1 cellular context compared by ENCODE assay signal in genomic region chr20:4018015-4018748, GRCh38.
TF ChIP-seq lines count a peak whose summit lies in the region.

No MANE protein-coding gene starts in this region.

TF ChIP-seq in K562, 482 proteins besides CTCF, POLR2A, EP300 and RAD21 (continued from another document and continues in another):
- TF ChIP-seq, protein P1, sequence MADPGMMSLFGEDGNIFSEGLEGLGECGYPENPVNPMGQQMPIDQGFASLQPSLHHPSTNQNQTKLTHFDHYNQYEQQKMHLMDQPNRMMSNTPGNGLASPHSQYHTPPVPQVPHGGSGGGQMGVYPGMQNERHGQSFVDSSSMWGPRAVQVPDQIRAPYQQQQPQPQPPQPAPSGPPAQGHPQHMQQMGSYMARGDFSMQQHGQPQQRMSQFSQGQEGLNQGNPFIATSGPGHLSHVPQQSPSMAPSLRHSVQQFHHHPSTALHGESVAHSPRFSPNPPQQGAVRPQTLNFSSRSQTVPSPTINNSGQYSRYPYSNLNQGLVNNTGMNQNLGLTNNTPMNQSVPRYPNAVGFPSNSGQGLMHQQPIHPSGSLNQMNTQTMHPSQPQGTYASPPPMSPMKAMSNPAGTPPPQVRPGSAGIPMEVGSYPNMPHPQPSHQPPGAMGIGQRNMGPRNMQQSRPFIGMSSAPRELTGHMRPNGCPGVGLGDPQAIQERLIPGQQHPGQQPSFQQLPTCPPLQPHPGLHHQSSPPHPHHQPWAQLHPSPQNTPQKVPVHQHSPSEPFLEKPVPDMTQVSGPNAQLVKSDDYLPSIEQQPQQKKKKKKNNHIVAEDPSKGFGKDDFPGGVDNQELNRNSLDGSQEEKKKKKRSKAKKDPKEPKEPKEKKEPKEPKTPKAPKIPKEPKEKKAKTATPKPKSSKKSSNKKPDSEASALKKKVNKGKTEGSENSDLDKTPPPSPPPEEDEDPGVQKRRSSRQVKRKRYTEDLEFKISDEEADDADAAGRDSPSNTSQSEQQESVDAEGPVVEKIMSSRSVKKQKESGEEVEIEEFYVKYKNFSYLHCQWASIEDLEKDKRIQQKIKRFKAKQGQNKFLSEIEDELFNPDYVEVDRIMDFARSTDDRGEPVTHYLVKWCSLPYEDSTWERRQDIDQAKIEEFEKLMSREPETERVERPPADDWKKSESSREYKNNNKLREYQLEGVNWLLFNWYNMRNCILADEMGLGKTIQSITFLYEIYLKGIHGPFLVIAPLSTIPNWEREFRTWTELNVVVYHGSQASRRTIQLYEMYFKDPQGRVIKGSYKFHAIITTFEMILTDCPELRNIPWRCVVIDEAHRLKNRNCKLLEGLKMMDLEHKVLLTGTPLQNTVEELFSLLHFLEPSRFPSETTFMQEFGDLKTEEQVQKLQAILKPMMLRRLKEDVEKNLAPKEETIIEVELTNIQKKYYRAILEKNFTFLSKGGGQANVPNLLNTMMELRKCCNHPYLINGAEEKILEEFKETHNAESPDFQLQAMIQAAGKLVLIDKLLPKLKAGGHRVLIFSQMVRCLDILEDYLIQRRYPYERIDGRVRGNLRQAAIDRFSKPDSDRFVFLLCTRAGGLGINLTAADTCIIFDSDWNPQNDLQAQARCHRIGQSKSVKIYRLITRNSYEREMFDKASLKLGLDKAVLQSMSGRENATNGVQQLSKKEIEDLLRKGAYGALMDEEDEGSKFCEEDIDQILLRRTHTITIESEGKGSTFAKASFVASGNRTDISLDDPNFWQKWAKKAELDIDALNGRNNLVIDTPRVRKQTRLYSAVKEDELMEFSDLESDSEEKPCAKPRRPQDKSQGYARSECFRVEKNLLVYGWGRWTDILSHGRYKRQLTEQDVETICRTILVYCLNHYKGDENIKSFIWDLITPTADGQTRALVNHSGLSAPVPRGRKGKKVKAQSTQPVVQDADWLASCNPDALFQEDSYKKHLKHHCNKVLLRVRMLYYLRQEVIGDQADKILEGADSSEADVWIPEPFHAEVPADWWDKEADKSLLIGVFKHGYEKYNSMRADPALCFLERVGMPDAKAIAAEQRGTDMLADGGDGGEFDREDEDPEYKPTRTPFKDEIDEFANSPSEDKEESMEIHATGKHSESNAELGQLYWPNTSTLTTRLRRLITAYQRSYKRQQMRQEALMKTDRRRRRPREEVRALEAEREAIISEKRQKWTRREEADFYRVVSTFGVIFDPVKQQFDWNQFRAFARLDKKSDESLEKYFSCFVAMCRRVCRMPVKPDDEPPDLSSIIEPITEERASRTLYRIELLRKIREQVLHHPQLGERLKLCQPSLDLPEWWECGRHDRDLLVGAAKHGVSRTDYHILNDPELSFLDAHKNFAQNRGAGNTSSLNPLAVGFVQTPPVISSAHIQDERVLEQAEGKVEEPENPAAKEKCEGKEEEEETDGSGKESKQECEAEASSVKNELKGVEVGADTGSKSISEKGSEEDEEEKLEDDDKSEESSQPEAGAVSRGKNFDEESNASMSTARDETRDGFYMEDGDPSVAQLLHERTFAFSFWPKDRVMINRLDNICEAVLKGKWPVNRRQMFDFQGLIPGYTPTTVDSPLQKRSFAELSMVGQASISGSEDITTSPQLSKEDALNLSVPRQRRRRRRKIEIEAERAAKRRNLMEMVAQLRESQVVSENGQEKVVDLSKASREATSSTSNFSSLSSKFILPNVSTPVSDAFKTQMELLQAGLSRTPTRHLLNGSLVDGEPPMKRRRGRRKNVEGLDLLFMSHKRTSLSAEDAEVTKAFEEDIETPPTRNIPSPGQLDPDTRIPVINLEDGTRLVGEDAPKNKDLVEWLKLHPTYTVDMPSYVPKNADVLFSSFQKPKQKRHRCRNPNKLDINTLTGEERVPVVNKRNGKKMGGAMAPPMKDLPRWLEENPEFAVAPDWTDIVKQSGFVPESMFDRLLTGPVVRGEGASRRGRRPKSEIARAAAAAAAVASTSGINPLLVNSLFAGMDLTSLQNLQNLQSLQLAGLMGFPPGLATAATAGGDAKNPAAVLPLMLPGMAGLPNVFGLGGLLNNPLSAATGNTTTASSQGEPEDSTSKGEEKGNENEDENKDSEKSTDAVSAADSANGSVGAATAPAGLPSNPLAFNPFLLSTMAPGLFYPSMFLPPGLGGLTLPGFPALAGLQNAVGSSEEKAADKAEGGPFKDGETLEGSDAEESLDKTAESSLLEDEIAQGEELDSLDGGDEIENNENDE (IDR thresholded peaks at IDR 0.05; ENCODE audit: low read depth, low read length), result no peak
- TF ChIP-seq BACH1 (tag; IDR thresholded peaks at IDR 0.05) (peak; percentile 80; the same call in 1 of the 2 replicates), VEZF1 (CRISPR knock-in tag; IDR thresholded peaks at IDR 0.05) (peak; percentile 44), MCM7 (IDR thresholded peaks at IDR 0.05) (no peak), ETS2 (tag; IDR thresholded peaks at IDR 0.05; ENCODE audit: borderline replicate concordance, poor library complexity, severe bottlenecking) (no peak), ZNF431 (CRISPR knock-in tag; IDR thresholded peaks at IDR 0.05) (no peak), ARID1B (IDR thresholded peaks at IDR 0.05) (peak; percentile 47), EP400 (IDR thresholded peaks at IDR 0.05) (0 out of 2 replicates have a peak, but pooled peaks have one; percentile 16), ZNF830 (CRISPR knock-in tag; IDR thresholded peaks at IDR 0.05) (no peak), ATF7 (IDR thresholded peaks at IDR 0.05) (no peak), E2F3 (CRISPR knock-in tag; IDR thresholded peaks at IDR 0.05) (no peak), DPF2 (IDR thresholded peaks at IDR 0.05) (0 out of 2 replicates have a peak, but pooled peaks have one; percentile 28), MAFK (IDR thresholded peaks at IDR 0.05; ENCODE audit: low read length) (peak; percentile 93), ASH1L (IDR thresholded peaks at IDR 0.05; ENCODE audit: borderline replicate concordance, low read depth, partially characterized antibody) (no peak), DIDO1 (tag; IDR thresholded peaks at IDR 0.05; ENCODE audit: low read depth) (no peak), ZMIZ1 (IDR thresholded peaks at IDR 0.05; ENCODE audit: low read depth in 2 of 2, low read length in 2 of 2) (no peak), BRD9 (IDR thresholded peaks at IDR 0.05; ENCODE audit: low read depth, partially characterized antibody) (no peak), NFE2 (IDR thresholded peaks at IDR 0.05; ENCODE audit: low read depth) (peak; percentile 91), ZKSCAN1 (IDR thresholded peaks at IDR 0.05; ENCODE audit: low read depth, low read length) (peak; percentile 98), ZNF133 (CRISPR knock-in tag; IDR thresholded peaks at IDR 0.05) (no peak), RBM17 (IDR thresholded peaks at IDR 0.05; ENCODE audit: borderline replicate concordance, low read depth, low read length) (no peak), SMARCA4 (IDR thresholded peaks at IDR 0.05) (peak; percentile 56; the same call in 1 of the 2 replicates), FOS (IDR thresholded peaks at IDR 0.05; ENCODE audit: extremely low read depth, insufficient read length) (no peak)
- TF ChIP-seq, protein P2, sequence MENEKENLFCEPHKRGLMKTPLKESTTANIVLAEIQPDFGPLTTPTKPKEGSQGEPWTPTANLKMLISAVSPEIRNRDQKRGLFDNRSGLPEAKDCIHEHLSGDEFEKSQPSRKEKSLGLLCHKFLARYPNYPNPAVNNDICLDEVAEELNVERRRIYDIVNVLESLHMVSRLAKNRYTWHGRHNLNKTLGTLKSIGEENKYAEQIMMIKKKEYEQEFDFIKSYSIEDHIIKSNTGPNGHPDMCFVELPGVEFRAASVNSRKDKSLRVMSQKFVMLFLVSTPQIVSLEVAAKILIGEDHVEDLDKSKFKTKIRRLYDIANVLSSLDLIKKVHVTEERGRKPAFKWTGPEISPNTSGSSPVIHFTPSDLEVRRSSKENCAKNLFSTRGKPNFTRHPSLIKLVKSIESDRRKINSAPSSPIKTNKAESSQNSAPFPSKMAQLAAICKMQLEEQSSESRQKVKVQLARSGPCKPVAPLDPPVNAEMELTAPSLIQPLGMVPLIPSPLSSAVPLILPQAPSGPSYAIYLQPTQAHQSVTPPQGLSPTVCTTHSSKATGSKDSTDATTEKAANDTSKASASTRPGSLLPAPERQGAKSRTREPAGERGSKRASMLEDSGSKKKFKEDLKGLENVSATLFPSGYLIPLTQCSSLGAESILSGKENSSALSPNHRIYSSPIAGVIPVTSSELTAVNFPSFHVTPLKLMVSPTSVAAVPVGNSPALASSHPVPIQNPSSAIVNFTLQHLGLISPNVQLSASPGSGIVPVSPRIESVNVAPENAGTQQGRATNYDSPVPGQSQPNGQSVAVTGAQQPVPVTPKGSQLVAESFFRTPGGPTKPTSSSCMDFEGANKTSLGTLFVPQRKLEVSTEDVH (IDR thresholded peaks at IDR 0.05; ENCODE audit: low read depth, partially characterized antibody), result no peak
- TF ChIP-seq, protein P3, sequence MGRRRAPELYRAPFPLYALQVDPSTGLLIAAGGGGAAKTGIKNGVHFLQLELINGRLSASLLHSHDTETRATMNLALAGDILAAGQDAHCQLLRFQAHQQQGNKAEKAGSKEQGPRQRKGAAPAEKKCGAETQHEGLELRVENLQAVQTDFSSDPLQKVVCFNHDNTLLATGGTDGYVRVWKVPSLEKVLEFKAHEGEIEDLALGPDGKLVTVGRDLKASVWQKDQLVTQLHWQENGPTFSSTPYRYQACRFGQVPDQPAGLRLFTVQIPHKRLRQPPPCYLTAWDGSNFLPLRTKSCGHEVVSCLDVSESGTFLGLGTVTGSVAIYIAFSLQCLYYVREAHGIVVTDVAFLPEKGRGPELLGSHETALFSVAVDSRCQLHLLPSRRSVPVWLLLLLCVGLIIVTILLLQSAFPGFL (CRISPR knock-in tag; IDR thresholded peaks at IDR 0.05), result no peak
- TF ChIP-seq, protein P4, sequence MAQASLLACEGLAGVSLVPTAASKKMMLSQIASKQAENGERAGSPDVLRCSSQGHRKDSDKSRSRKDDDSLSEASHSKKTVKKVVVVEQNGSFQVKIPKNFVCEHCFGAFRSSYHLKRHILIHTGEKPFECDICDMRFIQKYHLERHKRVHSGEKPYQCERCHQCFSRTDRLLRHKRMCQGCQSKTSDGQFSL (CRISPR knock-in tag; IDR thresholded peaks at IDR 0.05), result no peak
- TF ChIP-seq, protein P4 (tag; IDR thresholded peaks at IDR 0.05), result no peak
- TF ChIP-seq, protein P5, sequence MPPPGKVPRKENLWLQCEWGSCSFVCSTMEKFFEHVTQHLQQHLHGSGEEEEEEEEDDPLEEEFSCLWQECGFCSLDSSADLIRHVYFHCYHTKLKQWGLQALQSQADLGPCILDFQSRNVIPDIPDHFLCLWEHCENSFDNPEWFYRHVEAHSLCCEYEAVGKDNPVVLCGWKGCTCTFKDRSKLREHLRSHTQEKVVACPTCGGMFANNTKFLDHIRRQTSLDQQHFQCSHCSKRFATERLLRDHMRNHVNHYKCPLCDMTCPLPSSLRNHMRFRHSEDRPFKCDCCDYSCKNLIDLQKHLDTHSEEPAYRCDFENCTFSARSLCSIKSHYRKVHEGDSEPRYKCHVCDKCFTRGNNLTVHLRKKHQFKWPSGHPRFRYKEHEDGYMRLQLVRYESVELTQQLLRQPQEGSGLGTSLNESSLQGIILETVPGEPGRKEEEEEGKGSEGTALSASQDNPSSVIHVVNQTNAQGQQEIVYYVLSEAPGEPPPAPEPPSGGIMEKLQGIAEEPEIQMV (tag; conservative IDR thresholded peaks at IDR 0.05; ENCODE audit: low read depth), result no peak
- TF ChIP-seq, protein P6, sequence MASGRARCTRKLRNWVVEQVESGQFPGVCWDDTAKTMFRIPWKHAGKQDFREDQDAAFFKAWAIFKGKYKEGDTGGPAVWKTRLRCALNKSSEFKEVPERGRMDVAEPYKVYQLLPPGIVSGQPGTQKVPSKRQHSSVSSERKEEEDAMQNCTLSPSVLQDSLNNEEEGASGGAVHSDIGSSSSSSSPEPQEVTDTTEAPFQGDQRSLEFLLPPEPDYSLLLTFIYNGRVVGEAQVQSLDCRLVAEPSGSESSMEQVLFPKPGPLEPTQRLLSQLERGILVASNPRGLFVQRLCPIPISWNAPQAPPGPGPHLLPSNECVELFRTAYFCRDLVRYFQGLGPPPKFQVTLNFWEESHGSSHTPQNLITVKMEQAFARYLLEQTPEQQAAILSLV (tag; IDR thresholded peaks at IDR 0.05), result no peak
